Comparison of ENCODE assay signal across 9 cellular contexts in the genomic region with DNA sequence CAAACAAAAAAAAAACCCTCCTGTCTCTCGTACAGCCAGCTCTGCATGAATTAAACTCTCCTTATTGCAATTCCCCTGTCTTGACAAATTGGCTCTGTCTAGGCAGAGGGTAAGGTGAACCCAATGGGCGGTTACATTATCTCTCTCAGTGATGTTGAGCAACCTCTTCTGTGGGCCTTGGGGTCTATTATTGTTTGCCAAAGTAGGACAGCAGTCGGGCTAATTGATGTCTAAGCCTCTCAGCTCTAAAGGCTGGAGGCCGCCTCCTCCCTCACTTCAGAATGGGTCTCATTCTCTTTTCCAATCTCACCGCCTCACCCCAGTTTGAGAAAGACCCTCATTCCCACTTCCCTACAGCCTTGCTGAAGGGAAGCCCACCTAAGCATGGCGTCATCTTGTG. TPM values are rescaled to one million over a fixed set of nuclear protein-coding genes. Genes with fewer than 3 reads are reported as not detected.
A peak's percentile ranks its signal among the peaks of the same experiment; 100 is the strongest.
DNase-seq lines count a peak whose midpoint lies in the region; ATAC-seq and TF ChIP-seq lines count a peak whose summit lies in the region.
"Had no signal": no experiment of that assay in that cellular context is flagged by ENCODE, and none has a peak within 500 bp of the region (broad histone marks: within the 10 kb centered on the region; RNA-seq: fewer than 3 reads in every experiment).

No MANE protein-coding gene starts in this region.

- H3K36me3 Mint-ChIP-seq in stimulated activated naive CD8-positive, alpha-beta T cell treated with anti-CD3 and anti-CD28 coated beads, Interleukin-15, Interleukin-2, amounts not matched to agents 100 ng/mL and 50 ng/mL, for 24 hours (ENCODE audit: low read depth): peaks cover 2% of the 10 kb centered on the region
- H3K36me3 Mint-ChIP-seq in chondrocyte (ENCODE audit: low read depth): no peaks in the 10 kb centered on the region
- H3K36me3 Mint-ChIP-seq in natural killer cell treated with Interleukin-12 subunit alpha and Interleukin-12 subunit beta and Interleukin-15 and Interleukin-18, amount 100 ng/mL, for 72 hours: no peaks in the 10 kb centered on the region

- peak overlapping the region; percentile 99 for H3K27ac Mint-ChIP-seq in stimulated activated naive CD8-positive, alpha-beta T cell treated with anti-CD3 and anti-CD28 coated beads, Interleukin-15, Interleukin-2, amounts not matched to agents 100 ng/mL and 50 ng/mL, for 24 hours
- H3K27ac Mint-ChIP-seq in chondrocyte (ENCODE audit: unreplicated experiment): peak overlapping the region; percentile 99
- peak overlapping the region; percentile 99 to 100 for H3K27ac Mint-ChIP-seq in natural killer cell treated with Interleukin-12 subunit alpha and Interleukin-12 subunit beta and Interleukin-15 and Interleukin-18, amount 100 ng/mL, for 72 hours

- no peak for DNase-seq in stimulated activated naive CD8-positive, alpha-beta T cell treated with anti-CD3 and anti-CD28 coated beads, Interleukin-15, Interleukin-2, amounts not matched to agents 100 U/mL and 50 U/mL, for 24 hours
- DNase-seq in chondrocyte (ENCODE audit: low spot score): no peak
- DNase-seq in natural killer cell treated with Interleukin-12 subunit alpha and Interleukin-12 subunit beta and Interleukin-15 and Interleukin-18, amount 100 ng/mL, for 72 hours (ENCODE audit: low spot score): no peak
- no peak for DNase-seq in MV-4-11 (lab: John Stamatoyannopoulos, UW)
- no peak for DNase-seq in NCI-H226
- no peak for DNase-seq in NCI-H187 treated with DMSO at 0.1 percent for 48 hours (lab: John Stamatoyannopoulos, UW)
- no peak for DNase-seq in NCI-H748 treated with DMSO at 0.1 percent for 48 hours (lab: John Stamatoyannopoulos, UW)
- DNase-seq: DMS 273 treated with DMSO at 0.1 percent for 48 hours had no signal

- peak overlapping the region; percentile 59 for H3K4me3 Mint-ChIP-seq in stimulated activated naive CD8-positive, alpha-beta T cell treated with anti-CD3 and anti-CD28 coated beads, Interleukin-15, Interleukin-2, amounts not matched to agents 100 ng/mL and 50 ng/mL, for 24 hours
- peak overlapping the region; percentile 10 for H3K4me3 Mint-ChIP-seq in chondrocyte (ENCODE audit: unreplicated experiment)
- H3K4me3 Mint-ChIP-seq in natural killer cell treated with Interleukin-12 subunit alpha and Interleukin-12 subunit beta and Interleukin-15 and Interleukin-18, amount 100 ng/mL, for 72 hours: peak overlapping the region; percentile 94

- no peak for TF ChIP-seq CTCF in chondrocyte (IDR thresholded peaks at IDR 0.05)

- H3K4me1 Mint-ChIP-seq in stimulated activated naive CD8-positive, alpha-beta T cell treated with anti-CD3 and anti-CD28 coated beads, Interleukin-15, Interleukin-2, amounts not matched to agents 100 ng/mL and 50 ng/mL, for 24 hours (ENCODE audit: low read depth): peaks cover 77% of the 10 kb centered on the region
- peaks cover 65% of the 10 kb centered on the region for H3K4me1 Mint-ChIP-seq in chondrocyte (ENCODE audit: low read depth)
- H3K4me1 Mint-ChIP-seq in natural killer cell treated with Interleukin-12 subunit alpha and Interleukin-12 subunit beta and Interleukin-15 and Interleukin-18, amount 100 ng/mL, for 72 hours (ENCODE audit: low read depth in 2 of 2): peaks cover 46 to 52% of the 10 kb centered on the region in 2 donors

- ATAC-seq in stimulated activated naive CD8-positive, alpha-beta T cell treated with anti-CD3 and anti-CD28 coated beads, Interleukin-15, Interleukin-2, amounts not matched to agents 100 U/mL and 50 U/mL, for 24 hours: no peak
- ATAC-seq in natural killer cell treated with Interleukin-12 subunit alpha and Interleukin-12 subunit beta and Interleukin-15 and Interleukin-18, amount 100 ng/mL, for 72 hours: no peak

- H3K9me3 Mint-ChIP-seq in stimulated activated naive CD8-positive, alpha-beta T cell treated with anti-CD3 and anti-CD28 coated beads, Interleukin-15, Interleukin-2, amounts not matched to agents 100 ng/mL and 50 ng/mL, for 24 hours: no peaks in the 10 kb centered on the region
- H3K9me3 Mint-ChIP-seq in chondrocyte (ENCODE audit: low read depth): no peaks in the 10 kb centered on the region
- H3K9me3 Mint-ChIP-seq in natural killer cell treated with Interleukin-12 subunit alpha and Interleukin-12 subunit beta and Interleukin-15 and Interleukin-18, amount 100 ng/mL, for 72 hours: no peaks in the 10 kb centered on the region

- no peaks in the 10 kb centered on the region for H3K27me3 Mint-ChIP-seq in stimulated activated naive CD8-positive, alpha-beta T cell treated with anti-CD3 and anti-CD28 coated beads, Interleukin-15, Interleukin-2, amounts not matched to agents 100 ng/mL and 50 ng/mL, for 24 hours
- H3K27me3 Mint-ChIP-seq in chondrocyte (ENCODE audit: low read depth): no peaks in the 10 kb centered on the region
- H3K27me3 Mint-ChIP-seq in natural killer cell treated with Interleukin-12 subunit alpha and Interleukin-12 subunit beta and Interleukin-15 and Interleukin-18, amount 100 ng/mL, for 72 hours: no peaks in the 10 kb centered on the region

RNA-seq across cellular contexts. Expression of a gene that starts 1.3 kb away (rescaled TPM):
- 11.7 to 14.4 TPM (median 13.1 TPM) in 3 replicates for total RNA-seq in chondrocyte
- total RNA-seq in natural killer cell treated with Interleukin-12 subunit alpha and Interleukin-12 subunit beta and Interleukin-15 and Interleukin-18, amount 100 ng/mL, for 72 hours: 10 to 100 TPM; 10.8 to 12.6 TPM

RNA-seq across cellular contexts. Expression of a gene that starts 2.7 kb away (rescaled TPM):
- 43.6 to 49.6 TPM (median 45.5 TPM) in 3 replicates for total RNA-seq in chondrocyte
- total RNA-seq in natural killer cell treated with Interleukin-12 subunit alpha and Interleukin-12 subunit beta and Interleukin-15 and Interleukin-18, amount 100 ng/mL, for 72 hours: 10 to 100 TPM; 50.5 to 68.4 TPM

RNA-seq across cellular contexts. Expression of a gene that starts 29.2 kb away (rescaled TPM):
- 0.10 to 0.18 TPM in 2 of 3 replicates, not detected in the other for total RNA-seq in chondrocyte
- 1 to 10 TPM in 1 of 2 donors, under 1 TPM in 1; 0.59 to 1.3 TPM for total RNA-seq in natural killer cell treated with Interleukin-12 subunit alpha and Interleukin-12 subunit beta and Interleukin-15 and Interleukin-18, amount 100 ng/mL, for 72 hours

RNA-seq across cellular contexts. Expression of a gene that starts 38.8 kb away (rescaled TPM):
- 333 to 440 TPM (median 377 TPM) in 3 replicates for total RNA-seq in chondrocyte
- total RNA-seq in natural killer cell treated with Interleukin-12 subunit alpha and Interleukin-12 subunit beta and Interleukin-15 and Interleukin-18, amount 100 ng/mL, for 72 hours: 100 to 1,000 TPM; 432 to 571 TPM

RNA-seq across cellular contexts. Expression of a gene that starts 50.1 kb away (rescaled TPM):
- 49.7 to 52.3 TPM (median 49.9 TPM) in 3 replicates for total RNA-seq in chondrocyte
- 10 to 100 TPM; 61.8 to 82.5 TPM for total RNA-seq in natural killer cell treated with Interleukin-12 subunit alpha and Interleukin-12 subunit beta and Interleukin-15 and Interleukin-18, amount 100 ng/mL, for 72 hours

Comparison
In these comparisons a context has a peak if more than half of its experiments do, and no peak if none do; other contexts are left out.
1. H3K4me3 Mint-ChIP-seq: peak in every context shown above with its lines; median percentile 94 in natural killer cell treated with Interleukin-12 subunit alpha and Interleukin-12 subunit beta and Interleukin-15 and Interleukin-18, amount 100 ng/mL, for 72 hours; 59 in stimulated activated naive CD8-positive, alpha-beta T cell treated with anti-CD3 and anti-CD28 coated beads, Interleukin-15, Interleukin-2, amounts not matched to agents 100 ng/mL and 50 ng/mL, for 24 hours; 10 in chondrocyte.